ENCODE assay signal across 13 cellular contexts in the genomic region with DNA sequence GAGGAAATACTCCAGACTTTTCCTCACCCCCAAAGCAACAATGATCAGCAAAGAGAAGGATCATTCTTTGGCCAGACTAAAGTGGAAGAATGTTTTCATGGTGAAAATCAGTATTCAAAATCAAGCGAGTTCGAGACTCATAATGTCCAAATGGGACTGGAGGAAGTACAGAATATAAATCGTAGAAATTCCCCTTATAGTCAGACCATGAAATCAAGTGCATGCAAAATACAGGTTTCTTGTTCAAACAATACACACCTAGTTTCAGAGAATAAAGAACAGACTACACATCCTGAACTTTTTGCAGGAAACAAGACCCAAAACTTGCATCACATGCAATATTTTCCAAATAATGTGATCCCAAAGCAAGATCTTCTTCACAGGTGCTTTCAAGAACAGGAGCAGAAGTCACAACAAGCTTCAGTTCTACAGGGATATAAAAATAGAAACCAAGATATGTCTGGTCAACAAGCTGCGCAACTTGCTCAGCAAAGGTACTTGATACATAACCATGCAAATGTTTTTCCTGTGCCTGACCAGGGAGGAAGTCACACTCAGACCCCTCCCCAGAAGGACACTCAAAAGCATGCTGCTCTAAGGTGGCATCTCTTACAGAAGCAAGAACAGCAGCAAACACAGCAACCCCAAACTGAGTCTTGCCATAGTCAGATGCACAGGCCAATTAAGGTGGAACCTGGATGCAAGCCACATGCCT.
DNase-seq lines count a peak whose midpoint lies in the region; ATAC-seq, FAIRE-seq and TF ChIP-seq lines count a peak whose summit lies in the region.
"Had no signal": no experiment of that assay in that cellular context is flagged by ENCODE, and none has a peak within 500 bp of the region (broad histone marks: within the 10 kb centered on the region; RNA-seq: fewer than 3 reads in every experiment).

No MANE protein-coding gene starts in this region.

- peaks cover 15% of the 10 kb centered on the region for H3F3A ChIP-seq in MM.1S (ENCODE audit: insufficient read depth, low read length)

- H3K9ac ChIP-seq in MM.1S (ENCODE audit: low read length) = no peak overlapping the region

- H3K9me3 ChIP-seq in MM.1S (replicated peaks; ENCODE audit: insufficient read depth, low read length) = no peaks in the 10 kb centered on the region
- H3K9me3 ChIP-seq: Peyer's patch, transverse colon had no signal

- H3K36me3 Mint-ChIP-seq in glutamatergic neuron (ENCODE audit: unreplicated experiment) = peaks cover 4% of the 10 kb centered on the region

- peak overlapping the region; percentile 74 for H3K4me2 ChIP-seq in MM.1S (ENCODE audit: low read depth, low read length)

- TF ChIP-seq POLR2A in H54 (IDR thresholded peaks at IDR 0.05; ENCODE audit: low read depth, low read length) = no peak

- ATAC-seq in GM19324 (IDR thresholded peaks at IDR 0.05; ENCODE audit: low FRiP score, unreplicated experiment) = peak; percentile 94
- peak; percentile 83 for ATAC-seq in HG02852 (IDR thresholded peaks at IDR 0.05; ENCODE audit: unreplicated experiment)

- H4K20me1 ChIP-seq in MM.1S (ENCODE audit: insufficient read depth, low read length) = no peaks in the 10 kb centered on the region

- peak overlapping the region; percentile 68; the same call in 1 of the 2 replicates for H3K27ac ChIP-seq in MM.1S (ENCODE audit: low read length)
- H3K27ac ChIP-seq: Peyer's patch, transverse colon had no signal

- H3K4me1 ChIP-seq in MM.1S (ENCODE audit: low read length) = peaks cover 27% of the 10 kb centered on the region
- H3K4me1 ChIP-seq: Peyer's patch had no signal

- FAIRE-seq in H54 (lab: Jason Lieb, UNC) = no peak

- peaks cover 1% of the 10 kb centered on the region for H3K27me3 Mint-ChIP-seq in glutamatergic neuron (ENCODE audit: unreplicated experiment)

- no peaks in the 10 kb centered on the region for H3K9me2 ChIP-seq in MM.1S (replicated peaks; ENCODE audit: insufficient read depth, low read length)

- H3K27me3 ChIP-seq in MM.1S (replicated peaks; ENCODE audit: insufficient read depth, low read length) = no peaks in the 10 kb centered on the region
- H3K27me3 ChIP-seq: Peyer's patch, transverse colon had no signal

- H3K9me3 Mint-ChIP-seq in glutamatergic neuron (ENCODE audit: unreplicated experiment) = peaks cover 2% of the 10 kb centered on the region

- no peak overlapping the region for H3K4me3 ChIP-seq in GM12865 (ENCODE audit: low read depth, low read length)
- H3K4me3 ChIP-seq in MM.1S (ENCODE audit: low read length) = peak overlapping the region; percentile 29; the same call in 1 of the 2 replicates
- H3K4me3 ChIP-seq: Peyer's patch, transverse colon had no signal

- peaks cover 9% of the 10 kb centered on the region for H3K4me1 Mint-ChIP-seq in glutamatergic neuron (ENCODE audit: low read depth, unreplicated experiment)

- no peak overlapping the region for H3K27ac Mint-ChIP-seq in glutamatergic neuron (ENCODE audit: unreplicated experiment)

- no peak overlapping the region for H3K4me3 Mint-ChIP-seq in glutamatergic neuron (ENCODE audit: unreplicated experiment)

- no peaks in the 10 kb centered on the region for H3K36me3 ChIP-seq in MM.1S (replicated peaks; ENCODE audit: insufficient read depth, low read length)
- H3K36me3 ChIP-seq: transverse colon had no signal

- DNase-seq in GM12865 (ENCODE audit: low read depth) = peak; percentile 73
- DNase-seq in MM.1S = peak; percentile 83
- no peak for DNase-seq in H54 (ENCODE audit: insufficient read length, low spot score)
- DNase-seq in HPDE6-E6E7 (ENCODE audit: extremely low spot score) = no peak
- DNase-seq in glutamatergic neuron = no peak
- no peak for DNase-seq in activated T-cell treated with anti-CD3 and anti-CD28 coated beads, Interleukin-2, amount 50 U/mL, for 48 hours
- DNase-seq: activated CD4-positive, alpha-beta T cell treated with anti-CD3 and anti-CD28 coated beads for 48 hours; C1 segment of cervical spinal cord; stimulated activated CD4-positive, alpha-beta T cell treated with anti-CD3 and anti-CD28 coated beads, Interleukin-1b, Interleukin-23, amount 100 ng/mL, for 48 hours; transverse colon had no signal

- H3K79me2 ChIP-seq in MM.1S (ENCODE audit: low read length) = no peaks in the 10 kb centered on the region

- no peak for TF ChIP-seq CTCF in GM12865 (IDR thresholded peaks at IDR 0.05; ENCODE audit: insufficient read depth, low read depth, low read length, missing control alignments)
- TF ChIP-seq CTCF in MM.1S (IDR thresholded peaks at IDR 0.05; ENCODE audit: low read length) = no peak
- TF ChIP-seq CTCF in glutamatergic neuron (IDR thresholded peaks at IDR 0.05; ENCODE audit: partially characterized antibody, unreplicated experiment) = no peak

- H2AFZ ChIP-seq in MM.1S (ENCODE audit: low read length) = peak overlapping the region; percentile 9; the same call in 1 of the 2 replicates

Comparison
In these comparisons a context has a peak if more than half of its experiments do, and no peak if none do; other contexts are left out.
1. DNase-seq: peak in GM12865 (single experiment) and MM.1S (single experiment); none in H54 (single experiment), HPDE6-E6E7 (single experiment), glutamatergic neuron (single experiment) and activated T-cell treated with anti-CD3 and anti-CD28 coated beads, Interleukin-2, amount 50 U/mL, for 48 hours (0 of 2).